In the genomic region with DNA sequence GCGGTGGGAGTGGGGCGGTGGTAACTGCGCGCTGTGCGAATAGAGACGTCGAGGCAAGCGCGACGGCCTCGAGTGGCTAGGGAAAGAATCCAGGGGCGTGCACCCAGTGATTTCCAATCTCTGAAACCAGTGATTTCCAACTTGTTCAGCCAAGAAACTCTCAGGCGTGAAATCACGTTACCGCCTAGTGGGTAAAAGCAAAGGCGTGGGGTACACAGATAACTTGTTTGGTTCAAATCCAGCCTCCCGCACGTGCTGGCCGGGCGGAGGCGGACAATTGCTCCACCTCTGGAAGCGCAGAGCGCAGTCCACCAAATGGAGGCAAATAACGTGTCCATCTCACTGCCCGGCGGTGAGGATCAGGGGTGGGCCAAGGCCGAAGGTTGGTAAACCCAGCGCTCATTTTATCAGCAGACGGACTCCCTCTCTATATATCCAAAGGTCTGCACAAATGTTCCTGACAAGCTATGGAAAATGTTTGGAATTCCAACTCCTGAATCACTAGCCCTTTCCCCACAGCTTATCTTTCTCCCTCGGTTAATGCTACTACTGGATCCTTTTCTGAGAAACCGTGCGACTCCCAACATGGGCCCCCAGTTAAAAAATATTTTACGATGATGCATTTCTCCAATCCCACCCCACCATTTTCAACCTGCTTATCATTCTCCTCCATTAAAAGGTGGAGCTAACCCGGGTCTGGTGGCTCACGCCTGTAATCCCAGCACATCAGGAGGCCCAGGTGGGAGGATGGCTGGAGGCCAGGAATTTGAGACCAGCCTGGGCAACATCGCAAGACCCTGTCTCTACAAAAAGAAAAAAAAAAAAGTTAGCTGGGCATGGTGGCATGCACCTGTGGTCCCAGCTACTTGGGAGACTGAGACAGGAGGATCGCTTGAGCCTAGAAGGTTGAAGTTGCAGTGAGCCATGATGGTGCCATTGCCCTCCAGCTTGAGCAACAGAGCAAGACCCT, we compare ENCODE assay signal across 1 cellular context.
TF ChIP-seq lines count a peak whose summit lies in the region.

No MANE protein-coding gene starts in this region.

TF ChIP-seq in HepG2, 621 proteins besides CTCF, POLR2A, EP300 and RAD21 (continued from another document and continues in another):
- TF ChIP-seq ZNF441 (CRISPR knock-in tag; IDR thresholded peaks at IDR 0.05; ENCODE audit: borderline replicate concordance) (0 out of 2 replicates have a peak, but pooled peaks have one; percentile 46), RFXAP (CRISPR knock-in tag; IDR thresholded peaks at IDR 0.05; ENCODE audit: borderline replicate concordance) (no peak), GATAD2A (CRISPR knock-in tag; IDR thresholded peaks at IDR 0.05) (peak; percentile 50; the same call in 1 of the 2 replicates), ZSCAN22 (CRISPR knock-in tag; IDR thresholded peaks at IDR 0.05) (no peak), ZNF484 (CRISPR knock-in tag; IDR thresholded peaks at IDR 0.05; ENCODE audit: borderline replicate concordance, low read depth) (no peak), ZNF367 (CRISPR knock-in tag; IDR thresholded peaks at IDR 0.05; ENCODE audit: borderline replicate concordance) (0 out of 2 replicates have a peak, but pooled peaks have one; percentile 40), ZMYM3 (CRISPR knock-in tag; IDR thresholded peaks at IDR 0.05) (no peak), ZNF460 (CRISPR knock-in tag; IDR thresholded peaks at IDR 0.05; ENCODE audit: borderline replicate concordance) (no peak), TEAD2 (CRISPR knock-in tag; IDR thresholded peaks at IDR 0.05) (no peak), HNRNPK (IDR thresholded peaks at IDR 0.05; ENCODE audit: low read depth, low read length, poor library complexity, severe bottlenecking) (no peak), TFDP1 (CRISPR knock-in tag; IDR thresholded peaks at IDR 0.05; ENCODE audit: borderline replicate concordance) (peak; percentile 89), ZNF264 (CRISPR knock-in tag; IDR thresholded peaks at IDR 0.05) (no peak), RBM39 (IDR thresholded peaks at IDR 0.05; ENCODE audit: low read depth, low read length, poor library complexity, severe bottlenecking) (no peak), ZNF558 (CRISPR knock-in tag; IDR thresholded peaks at IDR 0.05; ENCODE audit: borderline replicate concordance) (peak; percentile 65; the same call in 1 of the 2 replicates), ZNF3 (CRISPR knock-in tag; IDR thresholded peaks at IDR 0.05) (no peak), HOMEZ (CRISPR knock-in tag; IDR thresholded peaks at IDR 0.05; ENCODE audit: low read depth) (no peak), ZBTB38 (CRISPR knock-in tag; IDR thresholded peaks at IDR 0.05) (0 out of 2 replicates have a peak, but pooled peaks have one; percentile 36), HNRNPLL (IDR thresholded peaks at IDR 0.05; ENCODE audit: low read depth, low read length, poor library complexity, severe bottlenecking) (peak; percentile 54), MAZ (IDR thresholded peaks at IDR 0.05; ENCODE audit: borderline replicate concordance, low read depth, low read length) (no peak), MAZ (CRISPR knock-in tag; IDR thresholded peaks at IDR 0.05; ENCODE audit: low read depth) (no peak), ZNF160 (CRISPR knock-in tag; IDR thresholded peaks at IDR 0.05) (no peak), PBX2 (CRISPR knock-in tag; IDR thresholded peaks at IDR 0.05) (no peak), ERF (CRISPR knock-in tag; IDR thresholded peaks at IDR 0.05) (peak; percentile 77), ZNF761 (CRISPR knock-in tag; conservative IDR thresholded peaks at IDR 0.05) (peak; percentile 70; the same call in 1 of the 2 replicates), HMGA1 (CRISPR knock-in tag; conservative IDR thresholded peaks at IDR 0.05) (no peak), ZNF792 (CRISPR knock-in tag; IDR thresholded peaks at IDR 0.05) (no peak; the same call in 1 of the 2 replicates), ATF3 (CRISPR knock-in tag; IDR thresholded peaks at IDR 0.05) (0 out of 2 replicates have a peak, but pooled peaks have one; percentile 15)
- TF ChIP-seq, protein P1, sequence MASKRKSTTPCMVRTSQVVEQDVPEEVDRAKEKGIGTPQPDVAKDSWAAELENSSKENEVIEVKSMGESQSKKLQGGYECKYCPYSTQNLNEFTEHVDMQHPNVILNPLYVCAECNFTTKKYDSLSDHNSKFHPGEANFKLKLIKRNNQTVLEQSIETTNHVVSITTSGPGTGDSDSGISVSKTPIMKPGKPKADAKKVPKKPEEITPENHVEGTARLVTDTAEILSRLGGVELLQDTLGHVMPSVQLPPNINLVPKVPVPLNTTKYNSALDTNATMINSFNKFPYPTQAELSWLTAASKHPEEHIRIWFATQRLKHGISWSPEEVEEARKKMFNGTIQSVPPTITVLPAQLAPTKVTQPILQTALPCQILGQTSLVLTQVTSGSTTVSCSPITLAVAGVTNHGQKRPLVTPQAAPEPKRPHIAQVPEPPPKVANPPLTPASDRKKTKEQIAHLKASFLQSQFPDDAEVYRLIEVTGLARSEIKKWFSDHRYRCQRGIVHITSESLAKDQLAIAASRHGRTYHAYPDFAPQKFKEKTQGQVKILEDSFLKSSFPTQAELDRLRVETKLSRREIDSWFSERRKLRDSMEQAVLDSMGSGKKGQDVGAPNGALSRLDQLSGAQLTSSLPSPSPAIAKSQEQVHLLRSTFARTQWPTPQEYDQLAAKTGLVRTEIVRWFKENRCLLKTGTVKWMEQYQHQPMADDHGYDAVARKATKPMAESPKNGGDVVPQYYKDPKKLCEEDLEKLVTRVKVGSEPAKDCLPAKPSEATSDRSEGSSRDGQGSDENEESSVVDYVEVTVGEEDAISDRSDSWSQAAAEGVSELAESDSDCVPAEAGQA (IDR thresholded peaks at IDR 0.05; ENCODE audit: low read depth): no peak; the same call in 1 of the 2 replicates
- TF ChIP-seq, protein P1 (CRISPR knock-in tag; IDR thresholded peaks at IDR 0.05; ENCODE audit: borderline replicate concordance): peak; percentile 12; the same call in 1 of the 2 replicates
- TF ChIP-seq, protein P2, sequence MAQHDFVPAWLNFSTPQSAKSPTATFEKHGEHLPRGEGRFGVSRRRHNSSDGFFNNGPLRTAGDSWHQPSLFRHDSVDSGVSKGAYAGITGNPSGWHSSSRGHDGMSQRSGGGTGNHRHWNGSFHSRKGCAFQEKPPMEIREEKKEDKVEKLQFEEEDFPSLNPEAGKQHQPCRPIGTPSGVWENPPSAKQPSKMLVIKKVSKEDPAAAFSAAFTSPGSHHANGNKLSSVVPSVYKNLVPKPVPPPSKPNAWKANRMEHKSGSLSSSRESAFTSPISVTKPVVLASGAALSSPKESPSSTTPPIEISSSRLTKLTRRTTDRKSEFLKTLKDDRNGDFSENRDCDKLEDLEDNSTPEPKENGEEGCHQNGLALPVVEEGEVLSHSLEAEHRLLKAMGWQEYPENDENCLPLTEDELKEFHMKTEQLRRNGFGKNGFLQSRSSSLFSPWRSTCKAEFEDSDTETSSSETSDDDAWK (CRISPR knock-in tag; IDR thresholded peaks at IDR 0.05): no peak
- TF ChIP-seq, protein P3, sequence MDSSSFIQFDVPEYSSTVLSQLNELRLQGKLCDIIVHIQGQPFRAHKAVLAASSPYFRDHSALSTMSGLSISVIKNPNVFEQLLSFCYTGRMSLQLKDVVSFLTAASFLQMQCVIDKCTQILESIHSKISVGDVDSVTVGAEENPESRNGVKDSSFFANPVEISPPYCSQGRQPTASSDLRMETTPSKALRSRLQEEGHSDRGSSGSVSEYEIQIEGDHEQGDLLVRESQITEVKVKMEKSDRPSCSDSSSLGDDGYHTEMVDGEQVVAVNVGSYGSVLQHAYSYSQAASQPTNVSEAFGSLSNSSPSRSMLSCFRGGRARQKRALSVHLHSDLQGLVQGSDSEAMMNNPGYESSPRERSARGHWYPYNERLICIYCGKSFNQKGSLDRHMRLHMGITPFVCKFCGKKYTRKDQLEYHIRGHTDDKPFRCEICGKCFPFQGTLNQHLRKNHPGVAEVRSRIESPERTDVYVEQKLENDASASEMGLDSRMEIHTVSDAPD (CRISPR knock-in tag; IDR thresholded peaks at IDR 0.05): peak; percentile 5; the same call in 1 of the 2 replicates
- TF ChIP-seq, protein P4, sequence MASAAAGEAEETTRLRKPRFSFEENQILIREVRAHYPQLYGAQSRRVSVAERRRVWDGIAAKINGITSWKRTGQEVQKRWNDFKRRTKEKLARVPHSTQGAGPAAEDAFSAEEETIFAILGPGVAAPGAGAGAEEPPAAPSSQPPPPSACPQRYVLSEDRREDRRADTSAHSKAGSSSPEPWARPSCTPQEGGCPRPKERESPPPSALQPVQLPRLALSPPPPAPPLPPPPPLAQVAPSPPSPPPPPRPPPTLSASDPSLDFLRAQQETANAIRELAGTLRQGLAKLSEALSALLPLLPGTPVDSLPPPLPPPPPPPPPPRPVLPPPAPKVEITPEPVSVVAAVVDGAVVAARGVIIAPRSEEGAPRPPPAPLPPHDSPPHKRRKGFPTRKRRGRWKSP (CRISPR knock-in tag; IDR thresholded peaks at IDR 0.05): peak; percentile 95
- TF ChIP-seq, protein P5, sequence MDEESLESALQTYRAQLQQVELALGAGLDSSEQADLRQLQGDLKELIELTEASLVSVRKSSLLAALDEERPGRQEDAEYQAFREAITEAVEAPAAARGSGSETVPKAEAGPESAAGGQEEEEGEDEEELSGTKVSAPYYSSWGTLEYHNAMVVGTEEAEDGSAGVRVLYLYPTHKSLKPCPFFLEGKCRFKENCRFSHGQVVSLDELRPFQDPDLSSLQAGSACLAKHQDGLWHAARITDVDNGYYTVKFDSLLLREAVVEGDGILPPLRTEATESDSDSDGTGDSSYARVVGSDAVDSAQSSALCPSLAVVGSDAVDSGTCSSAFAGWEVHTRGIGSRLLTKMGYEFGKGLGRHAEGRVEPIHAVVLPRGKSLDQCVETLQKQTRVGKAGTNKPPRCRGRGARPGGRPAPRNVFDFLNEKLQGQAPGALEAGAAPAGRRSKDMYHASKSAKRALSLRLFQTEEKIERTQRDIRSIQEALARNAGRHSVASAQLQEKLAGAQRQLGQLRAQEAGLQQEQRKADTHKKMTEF (CRISPR knock-in tag; IDR thresholded peaks at IDR 0.05): peak; percentile 67; the same call in 1 of the 2 replicates
- TF ChIP-seq, protein P6, sequence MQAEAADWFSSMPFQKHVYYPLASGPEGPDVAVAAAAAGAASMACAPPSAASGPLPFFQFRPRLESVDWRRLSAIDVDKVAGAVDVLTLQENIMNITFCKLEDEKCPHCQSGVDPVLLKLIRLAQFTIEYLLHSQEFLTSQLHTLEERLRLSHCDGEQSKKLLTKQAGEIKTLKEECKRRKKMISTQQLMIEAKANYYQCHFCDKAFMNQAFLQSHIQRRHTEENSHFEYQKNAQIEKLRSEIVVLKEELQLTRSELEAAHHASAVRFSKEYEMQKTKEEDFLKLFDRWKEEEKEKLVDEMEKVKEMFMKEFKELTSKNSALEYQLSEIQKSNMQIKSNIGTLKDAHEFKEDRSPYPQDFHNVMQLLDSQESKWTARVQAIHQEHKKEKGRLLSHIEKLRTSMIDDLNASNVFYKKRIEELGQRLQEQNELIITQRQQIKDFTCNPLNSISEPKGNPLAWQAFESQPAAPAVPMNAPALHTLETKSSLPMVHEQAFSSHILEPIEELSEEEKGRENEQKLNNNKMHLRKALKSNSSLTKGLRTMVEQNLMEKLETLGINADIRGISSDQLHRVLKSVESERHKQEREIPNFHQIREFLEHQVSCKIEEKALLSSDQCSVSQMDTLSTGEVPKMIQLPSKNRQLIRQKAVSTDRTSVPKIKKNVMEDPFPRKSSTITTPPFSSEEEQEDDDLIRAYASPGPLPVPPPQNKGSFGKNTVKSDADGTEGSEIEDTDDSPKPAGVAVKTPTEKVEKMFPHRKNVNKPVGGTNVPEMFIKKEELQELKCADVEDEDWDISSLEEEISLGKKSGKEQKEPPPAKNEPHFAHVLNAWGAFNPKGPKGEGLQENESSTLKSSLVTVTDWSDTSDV (CRISPR knock-in tag; IDR thresholded peaks at IDR 0.05): peak; percentile 35; the same call in 1 of the 2 replicates
